ENCODE assay signal across 8 cellular contexts in genomic region chr10:77801474-77802238, GRCh38.
DNase-seq lines count a peak whose midpoint lies in the region; FAIRE-seq and TF ChIP-seq lines count a peak whose summit lies in the region.

No MANE protein-coding gene starts in this region.

- H3K9me3 ChIP-seq in H1 (ENCODE audit: insufficient read depth in 2 of 2, low read depth in 1 of 2, low read length in 1 of 2) (no peaks in the 10 kb centered on the region), MG63 (no peaks in the 10 kb centered on the region)

- peak overlapping the region; percentile 83 for H3K27ac Mint-ChIP-seq in T-helper 1 cell treated with Interleukin-12 subunit alpha and Interleukin-12 subunit beta and Interleukin-4 antibody, amounts not matched to agents 30 μg/mL and 1 μg/mL, for 36 hours
- peak overlapping the region; percentile 61 for H3K27ac Mint-ChIP-seq in stimulated activated naive CD8-positive, alpha-beta T cell treated with anti-CD3 and anti-CD28 coated beads, Interleukin-15, Interleukin-2, amounts not matched to agents 100 ng/mL and 50 ng/mL, for 24 hours

- no peak for TF ChIP-seq POLR2A in H1 (IDR thresholded peaks at IDR 0.05; ENCODE audit: control extremely low read depth in 1 of 2, low read depth in 2 of 2, low read length in 2 of 2)

- no peak overlapping the region for H4K5ac ChIP-seq in H1 (ENCODE audit: insufficient read length, low read depth, low read length)

- peaks cover 11% of the 10 kb centered on the region for H3K36me3 Mint-ChIP-seq in T-helper 1 cell treated with Interleukin-12 subunit alpha and Interleukin-12 subunit beta and Interleukin-4 antibody, amounts not matched to agents 30 μg/mL and 1 μg/mL, for 36 hours (ENCODE audit: low read depth)
- no peaks in the 10 kb centered on the region for H3K36me3 Mint-ChIP-seq in stimulated activated naive CD8-positive, alpha-beta T cell treated with anti-CD3 and anti-CD28 coated beads, Interleukin-15, Interleukin-2, amounts not matched to agents 100 ng/mL and 50 ng/mL, for 24 hours (ENCODE audit: low read depth)

- POLR2A ChIA-PET in H1 (lab: Charles Lee; ENCODE audit: partially characterized antibody), result no interaction called here

- CTCF ChIA-PET in H1 (lab: Charles Lee; ENCODE audit: partially characterized antibody), result no interaction called here

- H3K36me3 ChIP-seq in H1 (ENCODE audit: control insufficient read depth in 2 of 4, insufficient read depth in 4 of 4, low read length in 3 of 4) (peaks cover 5 to 36% (median 16%) of the 10 kb centered on the region in 4 experiments; a peak in 6 of 8 replicates), MG63 (peaks cover 48% of the 10 kb centered on the region)

- H3K23ac ChIP-seq in H1 (ENCODE audit: insufficient read length), result no peak overlapping the region

- H3K9ac ChIP-seq in H1 (replicated peaks in 1 of 4; ENCODE audit: extremely low read depth in 1 of 4, low read depth in 3 of 4, low read length in 3 of 4), result no peak overlapping the region

- H4K91ac ChIP-seq in H1 (replicated peaks; ENCODE audit: insufficient read length, low read length), result peak overlapping the region; percentile 58

- no peak overlapping the region for H2BK120ac ChIP-seq in H1 (replicated peaks; ENCODE audit: low read depth, low read length)

- H4K20me1 ChIP-seq in H1 (replicated peaks in 1 of 2; ENCODE audit: control insufficient read depth in 1 of 2, insufficient read depth in 2 of 2, low read length in 2 of 2), result no peaks in the 10 kb centered on the region

- H3K79me2 ChIP-seq in H1 (ENCODE audit: control insufficient read depth in 1 of 2, insufficient read depth in 2 of 2, low read length in 2 of 2), result no peaks in the 10 kb centered on the region

- H3K27ac ChIP-seq in H1 (ENCODE audit: low read depth, low read length), result no peak overlapping the region

- H3K18ac ChIP-seq in H1 (ENCODE audit: extremely low read depth, low read length), result peak overlapping the region; percentile 71; the same call in 1 of the 2 replicates

- no peak overlapping the region for H3K56ac ChIP-seq in H1 (replicated peaks; ENCODE audit: insufficient read length, low read depth, low read length)

- DNase-seq in stimulated activated CD4-positive, alpha-beta T cell treated with anti-CD3 and anti-CD28 coated beads, Interleukin-15, amount 100 ng/mL, for 24 hours, result peak; percentile 49
- DNase-seq in stimulated activated CD4-positive, alpha-beta T cell treated with anti-CD3 and anti-CD28 coated beads, Interleukin-4, amount 100 ng/mL, for 1 hour, result no peak
- no peak for DNase-seq in H1 (ENCODE audit: low read depth in 1 of 2, low spot score in 2 of 2)
- DNase-seq in Kasumi-1 (lab: John Stamatoyannopoulos, UW), result no peak
- DNase-seq in MG63, result no peak
- DNase-seq in NCI-H2107 treated with DMSO at 0.1 percent for 48 hours (lab: John Stamatoyannopoulos, UW; ENCODE audit: unreplicated experiment), result no peak

- H3K4me3 ChIP-seq in H1 (ENCODE audit: extremely low read depth in 1 of 4, insufficient read depth in 2 of 4, low read depth in 3 of 4, low read length in 4 of 4) (no peak overlapping the region), MG63 (no peak overlapping the region)

- no peaks in the 10 kb centered on the region; the same call in 1 of the 2 replicates for H3K79me1 ChIP-seq in H1 (ENCODE audit: low read depth, low read length)

- no peak overlapping the region for H2AFZ ChIP-seq in H1 (ENCODE audit: low read length)

- no peak overlapping the region for H3K14ac ChIP-seq in H1 (ENCODE audit: insufficient read length)

- TF ChIP-seq RAD21 in H1 (IDR thresholded peaks at IDR 0.05 in 1 of 2, conservative IDR thresholded peaks at IDR 0.05 in 1 of 2; ENCODE audit: low read depth in 2 of 2, low read length in 2 of 2), result no peak

- no peak overlapping the region for H4K8ac ChIP-seq in H1 (ENCODE audit: extremely low read depth, insufficient read depth, low read length)

- TF ChIP-seq EP300 in H1 (IDR thresholded peaks at IDR 0.05; ENCODE audit: borderline replicate concordance in 1 of 2, low read depth in 2 of 2, low read length in 2 of 2), result no peak

- H3K23me2 ChIP-seq in H1 (ENCODE audit: low read depth, low read length), result no peaks in the 10 kb centered on the region

- H2BK20ac ChIP-seq in H1 (ENCODE audit: low read length), result peak overlapping the region; percentile 93; the same call in 1 of the 2 replicates

- peaks cover 4 to 14% (median 8%) of the 10 kb centered on the region in 4 experiments; a peak in 5 of 7 replicates for H3K4me1 ChIP-seq in H1 (replicated peaks in 1 of 4; ENCODE audit: control insufficient read depth in 3 of 4, insufficient read depth in 4 of 4, low read length in 3 of 4)

- WGBS in H1 (ENCODE audit: extremely low coverage in 1 of 2, insufficient coverage in 1 of 2, insufficient read length in 1 of 2, insufficient replicate concordance in 2 of 2, low coverage in 1 of 2, low lambda C conversion rate in 2 of 2, missing lambda C conversion rate in 1 of 2), 2 experiments, result 88% methylated on average over 14 of the region's 14 CpGs; no CpG with 5 or more reads in 1 of the 2 experiments

- H3K4me2 ChIP-seq in H1 (ENCODE audit: insufficient read depth in 1 of 2, low read depth in 2 of 2, low read length in 2 of 2), result peak overlapping the region; percentile 12 to 56; a peak in 2 of 4 replicates

- H3K9me3 Mint-ChIP-seq in T-helper 1 cell treated with Interleukin-12 subunit alpha and Interleukin-12 subunit beta and Interleukin-4 antibody, amounts not matched to agents 30 μg/mL and 1 μg/mL, for 36 hours, result no peaks in the 10 kb centered on the region
- no peaks in the 10 kb centered on the region for H3K9me3 Mint-ChIP-seq in stimulated activated naive CD8-positive, alpha-beta T cell treated with anti-CD3 and anti-CD28 coated beads, Interleukin-15, Interleukin-2, amounts not matched to agents 100 ng/mL and 50 ng/mL, for 24 hours

- H2BK15ac ChIP-seq in H1 (ENCODE audit: low read length), result no peak overlapping the region

- peak overlapping the region; percentile 10 for H3K4ac ChIP-seq in H1 (replicated peaks; ENCODE audit: insufficient read length, low read depth, low read length)

- no peaks in the 10 kb centered on the region for H3K27me3 Mint-ChIP-seq in T-helper 1 cell treated with Interleukin-12 subunit alpha and Interleukin-12 subunit beta and Interleukin-4 antibody, amounts not matched to agents 30 μg/mL and 1 μg/mL, for 36 hours (ENCODE audit: low read depth)
- peaks cover 9% of the 10 kb centered on the region for H3K27me3 Mint-ChIP-seq in stimulated activated naive CD8-positive, alpha-beta T cell treated with anti-CD3 and anti-CD28 coated beads, Interleukin-15, Interleukin-2, amounts not matched to agents 100 ng/mL and 50 ng/mL, for 24 hours

- peak overlapping the region; percentile 72 for H3K4me3 Mint-ChIP-seq in T-helper 1 cell treated with Interleukin-12 subunit alpha and Interleukin-12 subunit beta and Interleukin-4 antibody, amounts not matched to agents 30 μg/mL and 1 μg/mL, for 36 hours
- H3K4me3 Mint-ChIP-seq in stimulated activated naive CD8-positive, alpha-beta T cell treated with anti-CD3 and anti-CD28 coated beads, Interleukin-15, Interleukin-2, amounts not matched to agents 100 ng/mL and 50 ng/mL, for 24 hours, result peak overlapping the region; percentile 1

- H2BK12ac ChIP-seq in H1 (ENCODE audit: low read depth, low read length), result peak overlapping the region; percentile 62; the same call in 1 of the 2 replicates

- no peak overlapping the region; the same call in 1 of the 2 replicates for H2AK5ac ChIP-seq in H1 (ENCODE audit: low read depth, low read length)

- TF ChIP-seq CTCF in H1 (IDR thresholded peaks at IDR 0.05; ENCODE audit: control extremely low read depth in 1 of 3, insufficient read depth in 1 of 3, low read depth in 1 of 3, low read length in 3 of 3), result no peak

- H2BK5ac ChIP-seq in H1 (ENCODE audit: low read depth, low read length), result peak overlapping the region; percentile 74

- peaks cover 41% of the 10 kb centered on the region for H3K4me1 Mint-ChIP-seq in T-helper 1 cell treated with Interleukin-12 subunit alpha and Interleukin-12 subunit beta and Interleukin-4 antibody, amounts not matched to agents 30 μg/mL and 1 μg/mL, for 36 hours (ENCODE audit: low read depth)
- H3K4me1 Mint-ChIP-seq in stimulated activated naive CD8-positive, alpha-beta T cell treated with anti-CD3 and anti-CD28 coated beads, Interleukin-15, Interleukin-2, amounts not matched to agents 100 ng/mL and 50 ng/mL, for 24 hours (ENCODE audit: low read depth), result peaks cover 26% of the 10 kb centered on the region

- no peak for FAIRE-seq in H1 (lab: Jason Lieb, UNC)

- H3K27me3 ChIP-seq in H1 (replicated peaks in 1 of 4; ENCODE audit: control insufficient read depth in 3 of 4, extremely low read depth in 1 of 4, insufficient read depth in 3 of 4, low read length in 3 of 4) (no peaks in the 10 kb centered on the region), MG63 (no peaks in the 10 kb centered on the region)

TF ChIP-seq in H1, 55 proteins besides CTCF, POLR2A, EP300 and RAD21:
- no peak for TF ChIP-seq TCF12 (IDR thresholded peaks at IDR 0.05; ENCODE audit: low read depth, low read length)
